17 cellular contexts compared by ENCODE assay signal in genomic region chr1:113995382-113995781, GRCh38. TPM values are rescaled to one million over a fixed set of nuclear protein-coding genes. Genes with fewer than 3 reads are reported as not detected.
DNase-seq lines count a peak whose midpoint lies in the region; TF ChIP-seq lines count a peak whose summit lies in the region.
"Had no signal": no experiment of that assay in that cellular context is flagged by ENCODE, and none has a peak within 500 bp of the region (broad histone marks: within the 10 kb centered on the region; RNA-seq: fewer than 3 reads in every experiment).

No MANE protein-coding gene starts in this region.

- no peak for TF ChIP-seq POLR2A in thyroid gland (IDR thresholded peaks at IDR 0.05)

- H3K36me3 ChIP-seq in HEK293 (ENCODE audit: control insufficient read depth in 2 of 2, insufficient read depth in 1 of 2, low read length in 2 of 2) (no peaks in the 10 kb centered on the region), thyroid gland (no peaks in the 10 kb centered on the region)

- peak overlapping the region; percentile 66 for H3K27ac Mint-ChIP-seq in activated naive CD4-positive, alpha-beta T cell treated with anti-CD3 and anti-CD28 coated beads, Interleukin-2, amount 50 U/mL, for 24 hours
- H3K27ac Mint-ChIP-seq in endothelial cell (ENCODE audit: unreplicated experiment): no peak overlapping the region
- H3K27ac Mint-ChIP-seq: B cell; CD4-positive, alpha-beta T cell; CD8-positive, alpha-beta T cell had no signal

- CTCF ChIA-PET in HEK293 (lab: Yijun Ruan, JAX): no interaction called here

- peaks cover 10% of the 10 kb centered on the region for H3K4me1 Mint-ChIP-seq in activated naive CD4-positive, alpha-beta T cell treated with anti-CD3 and anti-CD28 coated beads, Interleukin-2, amount 50 U/mL, for 24 hours
- peaks cover 15% of the 10 kb centered on the region for H3K4me1 Mint-ChIP-seq in endothelial cell (ENCODE audit: unreplicated experiment)

- no peaks in the 10 kb centered on the region for H3K27me3 ChIP-seq in thyroid gland
- H3K27me3 ChIP-seq: BLaER1 treated with 17β-estradiol and CSF1 and Interleukin-3, amounts not matched to agents 10 nM and 100 nM had no signal

- H3K27ac ChIP-seq in HEK293 (ENCODE audit: extremely low read depth, low read depth, low read length) (no peak overlapping the region), thyroid gland (no peak overlapping the region)
- H3K27ac ChIP-seq: 22Rv1; A549; BLaER1 treated with 17β-estradiol and CSF1 and Interleukin-3, amounts not matched to agents 10 nM and 100 nM; C4-2B had no signal

- POLR2A ChIA-PET in HEK293 (lab: Yijun Ruan, JAX): no interaction called here

- H3K36me3 Mint-ChIP-seq in activated naive CD4-positive, alpha-beta T cell treated with anti-CD3 and anti-CD28 coated beads, Interleukin-2, amount 50 U/mL, for 24 hours: peaks cover 13% of the 10 kb centered on the region
- no peaks in the 10 kb centered on the region for H3K36me3 Mint-ChIP-seq in endothelial cell (ENCODE audit: low read depth, unreplicated experiment)

- no peak for TF ChIP-seq CTCF in HEK293 (tag by site-specific recombination; IDR thresholded peaks at IDR 0.05)
- no peak for TF ChIP-seq CTCF in endothelial cell (IDR thresholded peaks at IDR 0.05; ENCODE audit: unreplicated experiment)
- TF ChIP-seq CTCF in thyroid gland (IDR thresholded peaks at IDR 0.05): no peak

- intact Hi-C loops in thyroid gland (cut with DNase I): no loop called here

- H3K4me1 ChIP-seq in HEK293 (ENCODE audit: control insufficient read depth, insufficient read depth, low read length) (peaks cover 5% of the 10 kb centered on the region; the same call in 1 of the 2 replicates), thyroid gland (no peaks in the 10 kb centered on the region)
- H3K4me1 ChIP-seq: A549, Caco-2 had no signal

- H3K9me3 Mint-ChIP-seq in activated naive CD4-positive, alpha-beta T cell treated with anti-CD3 and anti-CD28 coated beads, Interleukin-2, amount 50 U/mL, for 24 hours: peaks cover 13% of the 10 kb centered on the region
- peaks cover 4% of the 10 kb centered on the region for H3K9me3 Mint-ChIP-seq in endothelial cell (ENCODE audit: unreplicated experiment)

- H3K4me3 ChIP-seq in HEK293 (ENCODE audit: low read depth, low read length) (no peak overlapping the region), thyroid gland (replicated peaks in 1 of 3) (no peak overlapping the region)
- H3K4me3 ChIP-seq: A549; BLaER1 treated with 17β-estradiol and CSF1 and Interleukin-3, amounts not matched to agents 10 nM and 100 nM had no signal

- WGBS in thyroid gland, 2 donors: 94 to 97% methylated on average over 2 of the region's 2 CpGs

- no peak for DNase-seq in activated naive CD4-positive, alpha-beta T cell (lab: John Stamatoyannopoulos, UW)
- no peak for DNase-seq in endothelial cell (ENCODE audit: low spot score)
- no peak for DNase-seq in thyroid gland
- DNase-seq: AML-193; Caco-2; Calu3; CD4-positive, alpha-beta T cell; CD8-positive, alpha-beta T cell; DMS79 treated with DMSO at 0.1 percent for 48 hours; GF-D8 had no signal

- H3K4me3 Mint-ChIP-seq in activated naive CD4-positive, alpha-beta T cell treated with anti-CD3 and anti-CD28 coated beads, Interleukin-2, amount 50 U/mL, for 24 hours: no peak overlapping the region
- H3K4me3 Mint-ChIP-seq in endothelial cell (ENCODE audit: unreplicated experiment): peak overlapping the region; percentile 12
- H3K4me3 Mint-ChIP-seq: B cell; CD4-positive, alpha-beta T cell; CD8-positive, alpha-beta T cell had no signal

- H3K27me3 Mint-ChIP-seq in activated naive CD4-positive, alpha-beta T cell treated with anti-CD3 and anti-CD28 coated beads, Interleukin-2, amount 50 U/mL, for 24 hours: peaks cover 1% of the 10 kb centered on the region
- H3K27me3 Mint-ChIP-seq in endothelial cell (ENCODE audit: unreplicated experiment): no peaks in the 10 kb centered on the region
- H3K27me3 Mint-ChIP-seq: CD4-positive, alpha-beta T cell had no signal

- no peaks in the 10 kb centered on the region for H3K9me3 ChIP-seq in HEK293 (ENCODE audit: control insufficient read depth, insufficient read depth, low read depth, low read length)
- no peaks in the 10 kb centered on the region for H3K9me3 ChIP-seq in thyroid gland

TF ChIP-seq in HEK293, 187 proteins besides CTCF, POLR2A, EP300 and RAD21:
- TF ChIP-seq SETDB1 (IDR thresholded peaks at IDR 0.05; ENCODE audit: insufficient read length, low read length): peak; percentile 89
- no peak for TF ChIP-seq ZNF776 (tag by site-specific recombination; IDR thresholded peaks at IDR 0.05; ENCODE audit: borderline replicate concordance)
- peak; percentile 86; the same call in 1 of the 2 replicates for TF ChIP-seq TRIM28 (IDR thresholded peaks at IDR 0.05; ENCODE audit: borderline replicate concordance, low read length)

RNA-seq across cellular contexts. Expression of gene OLFML3, which starts 16.1 kb away (rescaled TPM):
- total RNA-seq in endothelial cell (ENCODE audit: unreplicated experiment) (130 TPM), thyroid gland (10 to 100 TPM; 20.2 to 28.3 (median 24.8) TPM)
- total RNA-seq: Calu3 had no signal
